ENCODE assay signal across 9 cellular contexts in genomic region chr1:59083946-59084865, GRCh38.
DNase-seq lines count a peak whose midpoint lies in the region; ATAC-seq and TF ChIP-seq lines count a peak whose summit lies in the region.
"Had no signal": no experiment of that assay in that cellular context is flagged by ENCODE, and none has a peak within 500 bp of the region (broad histone marks: within the 10 kb centered on the region; RNA-seq: fewer than 3 reads in every experiment).

No MANE protein-coding gene starts in this region.

- peaks cover 0 to 3% (median 0%) of the 10 kb centered on the region in 3 donors for H3K36me3 Mint-ChIP-seq in immature natural killer cell

- no peaks in the 10 kb centered on the region for H3K79me1 ChIP-seq in neuronal stem cell (ENCODE audit: low read depth, low read length)

- no peak for ATAC-seq in HG03571 (IDR thresholded peaks at IDR 0.05; ENCODE audit: unreplicated experiment)

- DNase-seq in GM12865 (ENCODE audit: low read depth) (peak; percentile 5), RPMI7951 (ENCODE audit: low read depth) (peak; percentile 82), esophagus muscularis mucosa (ENCODE audit: extremely low spot score) (no peak), neuronal stem cell (ENCODE audit: low spot score) (no peak), RPMI8226 (no peak), immature natural killer cell (no peak), NCI-H82 (lab: John Stamatoyannopoulos, UW) (no peak)
- DNase-seq: NCI-H1105 treated with DMSO at 0.1 percent for 48 hours had no signal

- H2BK12ac ChIP-seq in neuronal stem cell (ENCODE audit: low read length) = no peak overlapping the region

- H3K9ac ChIP-seq in neuronal stem cell (ENCODE audit: low read depth, low read length, poor library complexity) = no peak overlapping the region

- peaks cover 9 to 11% of the 10 kb centered on the region in 2 donors for H3K4me1 Mint-ChIP-seq in immature natural killer cell

- no peaks in the 10 kb centered on the region for H3K27me3 ChIP-seq in esophagus muscularis mucosa
- no peaks in the 10 kb centered on the region for H3K27me3 ChIP-seq in neuronal stem cell (ENCODE audit: control insufficient read depth in 3 of 3, insufficient read depth in 3 of 3, low read depth in 1 of 3, low read length in 3 of 3)

- no peak overlapping the region for H2BK5ac ChIP-seq in neuronal stem cell (ENCODE audit: low read length)

- H3K23ac ChIP-seq in neuronal stem cell (ENCODE audit: low read depth, low read length, poor library complexity) = no peak overlapping the region

- intact Hi-C loops in esophagus muscularis mucosa (cut with DNase I) = no loop called here

- no peak overlapping the region for H2BK120ac ChIP-seq in neuronal stem cell (ENCODE audit: low read depth, low read length)

- peak overlapping the region in 3 of 6 donors; percentile 16 to 60 (median 26) for H3K27ac Mint-ChIP-seq in immature natural killer cell

- H2BK15ac ChIP-seq in neuronal stem cell (ENCODE audit: low read length) = no peak overlapping the region

- no peak overlapping the region for H4K91ac ChIP-seq in neuronal stem cell (ENCODE audit: low read depth, low read length, poor library complexity)

- H3K9me3 Mint-ChIP-seq in immature natural killer cell = no peaks in the 10 kb centered on the region

- 43% methylated on average over 9 of the region's 9 CpGs for WGBS in esophagus muscularis mucosa
- WGBS in neuronal stem cell (ENCODE audit: extremely low coverage in 2 of 2, insufficient read length in 2 of 2, insufficient replicate concordance in 1 of 2), 2 donors = 100% methylated on average over 1 of the region's 9 CpGs; no CpG with 5 or more reads in 1 of the 2 donors

- no peak for TF ChIP-seq CTCF in GM12865 (IDR thresholded peaks at IDR 0.05; ENCODE audit: insufficient read depth, low read depth, low read length, missing control alignments)
- no peak for TF ChIP-seq CTCF in esophagus muscularis mucosa (IDR thresholded peaks at IDR 0.05)

- H3K4me3 Mint-ChIP-seq in immature natural killer cell = peak overlapping the region in 1 of 5 donors; percentile 42

- peaks cover 3 to 7% (median 3%) of the 10 kb centered on the region in 3 donors for H3K27me3 Mint-ChIP-seq in immature natural killer cell (ENCODE audit: low read depth in 3 of 3)

- H3K18ac ChIP-seq in neuronal stem cell (ENCODE audit: low read length) = peak overlapping the region; percentile 73

- peak overlapping the region in 3 of 4 donors; percentile 17 to 67 (median 20) for H3K27ac ChIP-seq in esophagus muscularis mucosa (replicated peaks in 1 of 4)
- H3K27ac ChIP-seq in neuronal stem cell (replicated peaks; ENCODE audit: low read length) = no peak overlapping the region

- H3K4me3 ChIP-seq in GM12865 (ENCODE audit: low read depth, low read length) (no peak overlapping the region), esophagus muscularis mucosa (no peak overlapping the region), neuronal stem cell (ENCODE audit: low read length in 2 of 2) (no peak overlapping the region)

- H3K4me1 ChIP-seq in esophagus muscularis mucosa (peaks cover 0 to 22% (median 11%) of the 10 kb centered on the region in 4 donors), neuronal stem cell (ENCODE audit: control insufficient read depth in 2 of 2, insufficient read depth in 1 of 2, low read depth in 1 of 2, low read length in 2 of 2) (peaks cover 9 to 17% of the 10 kb centered on the region in 2 donors)

- H2AK5ac ChIP-seq in neuronal stem cell (ENCODE audit: low read depth, low read length) = no peak overlapping the region

- H3K14ac ChIP-seq in neuronal stem cell (ENCODE audit: low read length) = no peak overlapping the region

- peak overlapping the region; percentile 94 for H2AFZ ChIP-seq in neuronal stem cell (ENCODE audit: low read length)

- H3K4me2 ChIP-seq in neuronal stem cell (ENCODE audit: insufficient read depth, low read length, poor library complexity, severe bottlenecking) = no peak overlapping the region

- H4K8ac ChIP-seq in neuronal stem cell (ENCODE audit: low read depth, low read length) = peak overlapping the region; percentile 58

- no peak overlapping the region for H3K4ac ChIP-seq in neuronal stem cell (ENCODE audit: low read length)

- no peaks in the 10 kb centered on the region for H3K36me3 ChIP-seq in esophagus muscularis mucosa
- no peaks in the 10 kb centered on the region for H3K36me3 ChIP-seq in neuronal stem cell (replicated peaks in 1 of 2; ENCODE audit: control insufficient read depth in 2 of 2, insufficient read depth in 2 of 2, low read length in 2 of 2)

- no peak for TF ChIP-seq EP300 in esophagus muscularis mucosa (IDR thresholded peaks at IDR 0.05)

- H3K9me3 ChIP-seq in esophagus muscularis mucosa = peaks cover 0 to 3% (median 1%) of the 10 kb centered on the region in 4 donors
- peaks cover 0 to 3% of the 10 kb centered on the region in 2 donors for H3K9me3 ChIP-seq in neuronal stem cell (replicated peaks in 1 of 2; ENCODE audit: control insufficient read depth in 2 of 2, insufficient read depth in 1 of 2, low read depth in 1 of 2, low read length in 2 of 2)

- TF ChIP-seq POLR2A in esophagus muscularis mucosa (IDR thresholded peaks at IDR 0.05; ENCODE audit: low read depth) = no peak

Comparison
In these comparisons a context has a peak if more than half of its experiments do, and no peak if none do; other contexts are left out.
1. DNase-seq: peak in GM12865 (single experiment) and RPMI7951 (single experiment); none in esophagus muscularis mucosa (single experiment), neuronal stem cell (single experiment), RPMI8226 (single experiment), immature natural killer cell (0 of 3) and NCI-H82 (single experiment).